ENCODE assay signal across 10 cellular contexts in genomic region chr14:61106627-61107147, GRCh38.
A peak's percentile ranks its signal among the peaks of the same experiment; 100 is the strongest.
DNase-seq lines count a peak whose midpoint lies in the region; ATAC-seq and TF ChIP-seq lines count a peak whose summit lies in the region.
"Had no signal": no experiment of that assay in that cellular context is flagged by ENCODE, and none has a peak within 500 bp of the region (broad histone marks: within the 10 kb centered on the region; RNA-seq: fewer than 3 reads in every experiment).

No MANE protein-coding gene starts in this region.

- no peaks in the 10 kb centered on the region for H3K9me2 ChIP-seq in HCT116 (ENCODE audit: insufficient read depth)

- no peaks in the 10 kb centered on the region for H3K27me3 ChIP-seq in HCT116 (ENCODE audit: insufficient read depth, low read length)
- no peaks in the 10 kb centered on the region for H3K27me3 ChIP-seq in WERI-Rb-1 (ENCODE audit: insufficient read depth, low read depth, severe bottlenecking)
- H3K27me3 ChIP-seq: upper lobe of right lung had no signal

- TF ChIP-seq CTCF in CD14-positive monocyte (IDR thresholded peaks at IDR 0.05) (peak; percentile 16), HCT116 (IDR thresholded peaks at IDR 0.05 in 2 of 3, conservative IDR thresholded peaks at IDR 0.05 in 1 of 3; ENCODE audit: borderline replicate concordance in 1 of 3, insufficient read depth in 1 of 3, low read depth in 2 of 3, low read length in 2 of 3) (peak in 2 of 3 experiments; percentile 56 to 59; a peak in 4 of 6 replicates), WERI-Rb-1 (IDR thresholded peaks at IDR 0.05; ENCODE audit: low read depth, low read length) (peak; percentile 52; the same call in 1 of the 2 replicates)

- RAD21 ChIA-PET in HCT116 (lab: Charles Lee; ENCODE audit: low non-redundant PET in 1 of 2, low total read pairs in 2 of 2, uncharacterized antibody in 2 of 2, unreplicated experiment in 2 of 2): no interaction called here

- peaks cover 0 to 7% (median 2%) of the 10 kb centered on the region in 3 donors for H3K27me3 Mint-ChIP-seq in CD14-positive monocyte (ENCODE audit: low read depth in 3 of 3)

- H2AFZ ChIP-seq in HCT116 (ENCODE audit: low read depth, low read length, poor library complexity, severe bottlenecking): no peak overlapping the region

- peak; percentile 22; the same call in 1 of the 2 replicates for TF ChIP-seq RAD21 in HCT116 (IDR thresholded peaks at IDR 0.05; ENCODE audit: low read depth)

- ATAC-seq in HCT116: peak; percentile 40
- ATAC-seq in HG02588 (IDR thresholded peaks at IDR 0.05; ENCODE audit: unreplicated experiment): no peak
- no peak for ATAC-seq in GM19455 (IDR thresholded peaks at IDR 0.05; ENCODE audit: unreplicated experiment)
- ATAC-seq: upper lobe of right lung had no signal

- H3K36me3 Mint-ChIP-seq in CD14-positive monocyte: peaks cover 3 to 7% of the 10 kb centered on the region in 2 donors

- H3K4me3 Mint-ChIP-seq in CD14-positive monocyte: no peak overlapping the region

- CTCF ChIA-PET in HCT116 (lab: Charles Lee): no interaction called here

- peaks cover 2 to 10% (median 4%) of the 10 kb centered on the region in 7 donors for H3K9me3 Mint-ChIP-seq in CD14-positive monocyte

- no peak overlapping the region for H3K27ac ChIP-seq in HCT116 (ENCODE audit: low read depth, low read length)
- H3K27ac ChIP-seq in WERI-Rb-1: no peak overlapping the region
- H3K27ac ChIP-seq: upper lobe of right lung had no signal

- H3K4me2 ChIP-seq in HCT116 (ENCODE audit: low read length): no peak overlapping the region

- H4K20me1 ChIP-seq in HCT116 (ENCODE audit: insufficient read depth): no peaks in the 10 kb centered on the region

- peaks cover 46% of the 10 kb centered on the region for H3K4me1 Mint-ChIP-seq in CD14-positive monocyte

- intact Hi-C loops in CD14-positive monocyte (cut with micrococcal nuclease) (loop anchor here (10.0 kb wide), 2 partner anchors 122 to 488 kb away; partner anchors contain the start of genes SLC38A6 (in 1 of the 2) and TRMT5 (in 1 of the 2)), HCT116 (cut with micrococcal nuclease) (loop anchor here (1.0 kb wide), 1 partner anchor 481 kb away; no protein-coding TSS in a partner anchor)

- POLR2A ChIA-PET in HCT116 (lab: Charles Lee): no interaction called here

- H3K36me3 ChIP-seq in HCT116 (ENCODE audit: control insufficient read depth in 1 of 2, insufficient read depth in 2 of 2, low read length in 2 of 2): no peaks in the 10 kb centered on the region
- H3K36me3 ChIP-seq in WERI-Rb-1: no peaks in the 10 kb centered on the region
- H3K36me3 ChIP-seq: upper lobe of right lung had no signal

- no TSS peak for BruUV-seq in HCT116 (replicated peaks; lab: Mats Ljungman, UMichigan)

- H3K4me3 ChIP-seq in HCT116 (replicated peaks in 1 of 2; ENCODE audit: low read depth in 1 of 2, low read length in 2 of 2) (no peak overlapping the region), WERI-Rb-1 (ENCODE audit: low read depth, low read length) (no peak overlapping the region)
- H3K4me3 ChIP-seq: upper lobe of right lung had no signal

- H3K79me2 ChIP-seq in HCT116 (ENCODE audit: insufficient read depth, low read length): no peaks in the 10 kb centered on the region

- TF ChIP-seq POLR2A in HCT116 (IDR thresholded peaks at IDR 0.05; ENCODE audit: borderline replicate concordance, extremely low read depth, insufficient read depth, insufficient read length): no peak

- no peak overlapping the region for H3K9ac ChIP-seq in HCT116 (ENCODE audit: low read length)

- H3K9me3 ChIP-seq in HCT116 (ENCODE audit: control insufficient read depth in 1 of 2, insufficient read depth in 1 of 2, low read depth in 1 of 2, low read length in 2 of 2) (no peaks in the 10 kb centered on the region), WERI-Rb-1 (ENCODE audit: severe bottlenecking) (no peaks in the 10 kb centered on the region)
- H3K9me3 ChIP-seq: upper lobe of right lung had no signal

- no peak for DNase-seq in CD14-positive monocyte (ENCODE audit: low spot score)
- DNase-seq in HCT116 (ENCODE audit: low read depth, low spot score): no peak
- DNase-seq in WERI-Rb-1: no peak
- peak; percentile 52 for DNase-seq in iPS-NIHi11 (ENCODE audit: low spot score)
- no peak for DNase-seq in SIG-M5 (lab: John Stamatoyannopoulos, UW)
- DNase-seq in 8988T: no peak
- DNase-seq: activated CD4-positive, CD25-positive, alpha-beta regulatory T cell treated with anti-CD3 and anti-CD28 coated beads, Interleukin-2, amount 50 U/mL, for 72 hours; upper lobe of right lung had no signal

- peak overlapping the region in 5 of 7 donors; percentile 15 to 86 (median 76) for H3K27ac Mint-ChIP-seq in CD14-positive monocyte

- peaks cover 27 to 34% of the 10 kb centered on the region in 2 experiments for H3K4me1 ChIP-seq in HCT116 (ENCODE audit: control insufficient read depth in 1 of 2, insufficient read depth in 2 of 2, low read length in 2 of 2)

TF ChIP-seq in HCT116, 20 proteins besides CTCF, POLR2A, EP300 and RAD21:
- no peak for TF ChIP-seq EZH2 (IDR thresholded peaks at IDR 0.05)
- no peak for TF ChIP-seq SRF (IDR thresholded peaks at IDR 0.05; ENCODE audit: low read depth)
- TF ChIP-seq YY1 (IDR thresholded peaks at IDR 0.05; ENCODE audit: extremely low read depth, insufficient replicate concordance, low read depth, low read length): no peak
- no peak for TF ChIP-seq ZFX (IDR thresholded peaks at IDR 0.05)
- TF ChIP-seq CEBPB (IDR thresholded peaks at IDR 0.05; ENCODE audit: low read depth): no peak
- no peak for TF ChIP-seq EZH2phosphoT487 (IDR thresholded peaks at IDR 0.05; ENCODE audit: borderline replicate concordance)
- TF ChIP-seq SIN3A (IDR thresholded peaks at IDR 0.05; ENCODE audit: low read depth): no peak
- no peak for TF ChIP-seq JUND (IDR thresholded peaks at IDR 0.05)
- TF ChIP-seq CBX3 (IDR thresholded peaks at IDR 0.05; ENCODE audit: low read depth): no peak
- TF ChIP-seq, protein P1, sequence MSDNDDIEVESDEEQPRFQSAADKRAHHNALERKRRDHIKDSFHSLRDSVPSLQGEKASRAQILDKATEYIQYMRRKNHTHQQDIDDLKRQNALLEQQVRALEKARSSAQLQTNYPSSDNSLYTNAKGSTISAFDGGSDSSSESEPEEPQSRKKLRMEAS (IDR thresholded peaks at IDR 0.05): no peak
- TF ChIP-seq ELF1 (IDR thresholded peaks at IDR 0.05; ENCODE audit: borderline replicate concordance, low read depth): no peak
- no peak for TF ChIP-seq POLR2AphosphoS5 (IDR thresholded peaks at IDR 0.05; ENCODE audit: low read depth, low read length)
- TF ChIP-seq FOSL1 (IDR thresholded peaks at IDR 0.05; ENCODE audit: low read depth): no peak
TF ChIP-seq in HCT116: peak in this region for 0.
